Comparison of ENCODE assay signal across 9 cellular contexts in genomic region chr19:38266070-38266469, GRCh38. TPM values are rescaled to one million over a fixed set of nuclear protein-coding genes. Genes with fewer than 3 reads are reported as not detected.
A peak's percentile ranks its signal among the peaks of the same experiment; 100 is the strongest.
DNase-seq lines count a peak whose midpoint lies in the region; ATAC-seq, FAIRE-seq and TF ChIP-seq lines count a peak whose summit lies in the region.
"Had no signal": no experiment of that assay in that cellular context is flagged by ENCODE, and none has a peak within 500 bp of the region (broad histone marks: within the 10 kb centered on the region; RNA-seq: fewer than 3 reads in every experiment).

No MANE protein-coding gene starts in this region.

- H3K36me3 ChIP-seq in HepG2 (replicated peaks in 1 of 2; ENCODE audit: control insufficient read depth in 1 of 2, insufficient read depth in 2 of 2, low read length in 2 of 2) = no peaks in the 10 kb centered on the region
- no peaks in the 10 kb centered on the region for H3K36me3 ChIP-seq in right lobe of liver
- no peaks in the 10 kb centered on the region for H3K36me3 ChIP-seq in left lung
- H3K36me3 ChIP-seq in upper lobe of right lung = no peaks in the 10 kb centered on the region

- 69% methylated on average over 8 of the region's 8 CpGs for WGBS in HepG2 (ENCODE audit: low lambda C conversion rate)
- WGBS in right lobe of liver (ENCODE audit: insufficient coverage, low coverage, low lambda C conversion rate, missing lambda C conversion rate) = 94% methylated on average over 2 of the region's 8 CpGs

- H3K9ac ChIP-seq in HepG2 (ENCODE audit: insufficient read depth, low read depth, low read length) = no peak overlapping the region

- peak overlapping the region; percentile 65 for H3K4me2 ChIP-seq in HepG2 (ENCODE audit: low read depth, low read length)

- FAIRE-seq in HepG2 (lab: Jason Lieb, UNC) = no peak

- peaks cover 4% of the 10 kb centered on the region for H3K9me3 Mint-ChIP-seq in activated T-helper 17 cell treated with anti-CD3 and anti-CD28 coated beads, Interleukin-2, amount 50 U/mL, for 72 hours

- H3K4me3 ChIP-seq in HepG2 (replicated peaks in 1 of 3; ENCODE audit: insufficient read depth in 1 of 3, low read depth in 2 of 3, low read length in 3 of 3) (peak overlapping the region in 1 of 3 experiments; percentile 41; a peak in 1 of 6 replicates), right lobe of liver (no peak overlapping the region), left lung (peak overlapping the region; percentile 64 to 73), upper lobe of right lung (peak overlapping the region; percentile 64)

- no peak for TF ChIP-seq CTCF in HepG2 (CRISPR knock-in tag; IDR thresholded peaks at IDR 0.05)
- no peak for TF ChIP-seq CTCF in right lobe of liver (IDR thresholded peaks at IDR 0.05)
- TF ChIP-seq CTCF in left lung (IDR thresholded peaks at IDR 0.05) = no peak
- no peak for TF ChIP-seq CTCF in upper lobe of right lung (IDR thresholded peaks at IDR 0.05)

- peaks cover 5% of the 10 kb centered on the region for H3K36me3 Mint-ChIP-seq in activated T-helper 17 cell treated with anti-CD3 and anti-CD28 coated beads, Interleukin-2, amount 50 U/mL, for 72 hours (ENCODE audit: low read depth)

- no peak overlapping the region for H2AFZ ChIP-seq in HepG2 (ENCODE audit: low read length)

- no TSS peak for BruUV-seq in HepG2 (replicated peaks; lab: Mats Ljungman, UMichigan)

- no peaks in the 10 kb centered on the region for H4K20me1 ChIP-seq in HepG2 (ENCODE audit: insufficient read depth, low read length)

- CTCF ChIA-PET in HepG2 (lab: Yijun Ruan, JAX; ENCODE audit: low intra/inter-chr PET ratio, low total read pairs) = no interaction called here

- no peaks in the 10 kb centered on the region for H3K79me2 ChIP-seq in HepG2 (ENCODE audit: insufficient read depth, low read length)

- no peak for TF ChIP-seq EP300 in HepG2 (IDR thresholded peaks at IDR 0.05; ENCODE audit: low read depth in 2 of 2, low read length in 2 of 2)
- no peak for TF ChIP-seq EP300 in HepG2 (CRISPR knock-in tag; IDR thresholded peaks at IDR 0.05; ENCODE audit: borderline replicate concordance)

- TF ChIP-seq POLR2A in HepG2 (IDR thresholded peaks at IDR 0.05; ENCODE audit: insufficient read depth in 1 of 2, low read depth in 2 of 2, low read length in 2 of 2) (no peak), right lobe of liver (IDR thresholded peaks at IDR 0.05) (no peak)

- in situ Hi-C loops in HepG2 (cut with HindIII; ENCODE audit: extremely low pct_ligation_motif_present, low pct_unique_long_range_greater_than_20kb) = no loop called here

- no peaks in the 10 kb centered on the region for H3K9me3 ChIP-seq in HepG2 (ENCODE audit: low read length)
- H3K9me3 ChIP-seq in right lobe of liver = no peaks in the 10 kb centered on the region
- no peaks in the 10 kb centered on the region for H3K9me3 ChIP-seq in left lung
- H3K9me3 ChIP-seq in upper lobe of right lung = no peaks in the 10 kb centered on the region

- H3K4me1 ChIP-seq in HepG2 (ENCODE audit: insufficient read depth, low read length) (peaks cover 76% of the 10 kb centered on the region), right lobe of liver (peaks cover 0 to 7% (median 0%) of the 10 kb centered on the region in 4 donors), left lung (peaks cover 14 to 61% of the 10 kb centered on the region in 2 donors), upper lobe of right lung (peaks cover 16% of the 10 kb centered on the region)

- no peak for TF ChIP-seq RAD21 in HepG2 (CRISPR knock-in tag; IDR thresholded peaks at IDR 0.05)

- no peak overlapping the region for H3K27ac ChIP-seq in HepG2 (ENCODE audit: extremely low read length, insufficient read depth, low read length)
- no peak overlapping the region for H3K27ac ChIP-seq in right lobe of liver
- H3K27ac ChIP-seq in left lung = peak overlapping the region; percentile 85 to 92
- H3K27ac ChIP-seq in upper lobe of right lung = peak overlapping the region; percentile 86

- H3K4me1 Mint-ChIP-seq in activated T-helper 17 cell treated with anti-CD3 and anti-CD28 coated beads, Interleukin-2, amount 50 U/mL, for 72 hours = peaks cover 33% of the 10 kb centered on the region

- H3K27ac Mint-ChIP-seq in activated T-helper 17 cell treated with anti-CD3 and anti-CD28 coated beads, Interleukin-2, amount 50 U/mL, for 72 hours = peak overlapping the region; percentile 91

- DNase-seq in HepG2 (ENCODE audit: low spot score) = no peak
- no peak for DNase-seq in right lobe of liver
- DNase-seq in left lung = peak in 1 of 2 donors; percentile 49
- no peak for DNase-seq in upper lobe of right lung
- DNase-seq in stimulated activated CD4-positive, alpha-beta T cell treated with anti-CD3 and anti-CD28 coated beads, Interleukin-4, amount 100 ng/mL, for 1 hour = no peak
- no peak for DNase-seq in NCI-H1417 treated with DMSO at 0.1 percent for 48 hours (lab: John Stamatoyannopoulos, UW)
- no peak for DNase-seq in amniotic stem cell (lab: John Stamatoyannopoulos, UW)
- DNase-seq: DND-41 had no signal

- ATAC-seq in HepG2 (peak; percentile 29; the same call in 2 of the 3 replicates), right lobe of liver (no peak), left lung (peak; percentile 4), upper lobe of right lung (no peak)
- no peak for ATAC-seq in activated T-helper 17 cell treated with anti-CD3 and anti-CD28 coated beads, Interleukin-2, amount 50 U/mL, for 72 hours (replicated peaks)

- peak overlapping the region; percentile 94 for H3K4me3 Mint-ChIP-seq in activated T-helper 17 cell treated with anti-CD3 and anti-CD28 coated beads, Interleukin-2, amount 50 U/mL, for 72 hours

- POLR2A ChIA-PET in HepG2 (lab: Yijun Ruan, JAX) = interaction anchor here (1.1 to 1.5 kb wide), 3 partner anchors 15 to 38 kb away, joined by 3 to 5 read pairs (median 3); partner anchors contain the start of gene C19orf33

- H3K27me3 ChIP-seq in HepG2 (ENCODE audit: control insufficient read depth in 1 of 2, insufficient read depth in 2 of 2, low read length in 2 of 2) (peaks cover 0 to 6% of the 10 kb centered on the region in 2 experiments; a peak in 2 of 5 replicates), right lobe of liver (no peaks in the 10 kb centered on the region), left lung (peaks cover 0 to 10% of the 10 kb centered on the region in 2 donors), upper lobe of right lung (no peaks in the 10 kb centered on the region)

- no peaks in the 10 kb centered on the region for H3K27me3 Mint-ChIP-seq in activated T-helper 17 cell treated with anti-CD3 and anti-CD28 coated beads, Interleukin-2, amount 50 U/mL, for 72 hours

- intact Hi-C loops in HepG2 (cut with micrococcal nuclease; ENCODE audit: unreplicated experiment) (no loop called here), right lobe of liver (cut with DNase I) (no loop called here), left lung (cut with DNase I) (no loop called here), upper lobe of right lung (cut with DNase I) (no loop called here)

RNA-seq across cellular contexts. Expression of gene SPINT2, which starts 1.7 kb away (rescaled TPM):
- total RNA-seq in HepG2 (2016; rRNA removed; fragmentation: Illumina TruSeq; extraction: Trizol) (0.24 and 0.31 TPM in 2 replicates), right lobe of liver (10 to 100 TPM in 1 of 6 experiments, 1 to 10 TPM in 5; 3.5 to 19.1 (median 6.2) TPM), left lung (100 to 1,000 TPM; 206 to 317 TPM), upper lobe of right lung (231 TPM)
- 0.18 and 0.40 TPM in 2 replicates for total RNA-seq in HepG2 (2016; cell fraction: cytosol; rRNA removed; fragmentation: Illumina TruSeq; extraction: Trizol; ENCODE audit: low read depth)
- 0.30 and 0.37 TPM in 2 replicates for total RNA-seq in HepG2 (2016; cell fraction: insoluble cytoplasmic fraction; rRNA removed; fragmentation: Illumina TruSeq; extraction: Trizol)
- total RNA-seq in HepG2 (2016; cell fraction: membrane; rRNA removed; fragmentation: Illumina TruSeq; extraction: Trizol) = 0.22 TPM in 1 of 2 replicates, not detected in the other
- 0.44 TPM in 1 of 2 replicates, not detected in the other for total RNA-seq in HepG2 (2016; cell fraction: nucleus; rRNA removed; fragmentation: Illumina TruSeq; extraction: Trizol)
- 0.77 and 0.97 TPM in 2 replicates for polyA plus RNA-seq in HepG2 (2011; rRNA removed)
- 0.38 and 0.83 TPM in 2 replicates for polyA plus RNA-seq in HepG2 (2011; cell fraction: cytosol; rRNA removed)
- polyA plus RNA-seq in HepG2 (2011; cell fraction: nucleus; rRNA removed) = 0.21 and 0.35 TPM in 2 replicates
- polyA plus RNA-seq in HepG2 (2012) = 0.31 and 0.39 TPM in 2 replicates
- polyA plus RNA-seq in HepG2 (2016; cell fraction: cytosol; fragmentation: Illumina TruSeq; extraction: Trizol; ENCODE audit: low read depth) = not detected in 2 replicates
- polyA plus RNA-seq in HepG2 (2016; cell fraction: insoluble cytoplasmic fraction; fragmentation: Illumina TruSeq; extraction: Trizol; ENCODE audit: low read depth) = 0.26 and 0.46 TPM in 2 replicates
- polyA plus RNA-seq in HepG2 (2016; cell fraction: membrane; fragmentation: Illumina TruSeq; extraction: Trizol; ENCODE audit: low read depth) = 0.13 TPM in 1 of 2 replicates, not detected in the other
- 0.60 and 1.7 TPM in 2 replicates for polyA plus RNA-seq in HepG2 (2016; cell fraction: nucleus; fragmentation: Illumina TruSeq; extraction: Trizol; ENCODE audit: insufficient read depth, low read depth)
- 0.56 and 17.3 TPM in 2 replicates for polyA minus RNA-seq in HepG2 (2011; rRNA and poly(A)+ RNA removed; ENCODE audit: low replicate concordance)
- polyA minus RNA-seq in HepG2 (2011; cell fraction: cytosol; rRNA and poly(A)+ RNA removed) = not detected in 2 replicates
- 0.26 TPM in 1 of 2 replicates, not detected in the other for polyA minus RNA-seq in HepG2 (2011; cell fraction: nucleus; rRNA and poly(A)+ RNA removed)
- total RNA-seq in activated T-helper 17 cell treated with anti-CD3 and anti-CD28 coated beads, Interleukin-2, amount 50 U/mL, for 72 hours = 10 to 100 TPM; 21.3 to 56.6 TPM

RNA-seq across cellular contexts. Expression of gene PPP1R14A, which starts 9.9 kb away (rescaled TPM):
- total RNA-seq in HepG2 (2016; rRNA removed; fragmentation: Illumina TruSeq; extraction: Trizol) = not detected in 2 replicates
- not detected in 2 replicates for total RNA-seq in HepG2 (2016; cell fraction: cytosol; rRNA removed; fragmentation: Illumina TruSeq; extraction: Trizol; ENCODE audit: low read depth)
- not detected in 2 replicates for total RNA-seq in HepG2 (2016; cell fraction: insoluble cytoplasmic fraction; rRNA removed; fragmentation: Illumina TruSeq; extraction: Trizol)
- total RNA-seq in HepG2 (2016; cell fraction: membrane; rRNA removed; fragmentation: Illumina TruSeq; extraction: Trizol) = not detected in 2 replicates
- not detected in 2 replicates for total RNA-seq in HepG2 (2016; cell fraction: nucleus; rRNA removed; fragmentation: Illumina TruSeq; extraction: Trizol)
- not detected in 2 replicates for polyA plus RNA-seq in HepG2 (2011; rRNA removed)
- not detected in 2 replicates for polyA plus RNA-seq in HepG2 (2011; cell fraction: cytosol; rRNA removed)
- polyA plus RNA-seq in HepG2 (2011; cell fraction: nucleus; rRNA removed) = not detected in 2 replicates
- not detected in 2 replicates for polyA plus RNA-seq in HepG2 (2012)
- not detected in 2 replicates for polyA plus RNA-seq in HepG2 (2016; cell fraction: cytosol; fragmentation: Illumina TruSeq; extraction: Trizol; ENCODE audit: low read depth)
- not detected in 2 replicates for polyA plus RNA-seq in HepG2 (2016; cell fraction: insoluble cytoplasmic fraction; fragmentation: Illumina TruSeq; extraction: Trizol; ENCODE audit: low read depth)
- polyA plus RNA-seq in HepG2 (2016; cell fraction: membrane; fragmentation: Illumina TruSeq; extraction: Trizol; ENCODE audit: low read depth) = not detected in 2 replicates
- not detected in 2 replicates for polyA plus RNA-seq in HepG2 (2016; cell fraction: nucleus; fragmentation: Illumina TruSeq; extraction: Trizol; ENCODE audit: insufficient read depth, low read depth)
- polyA minus RNA-seq in HepG2 (2011; rRNA and poly(A)+ RNA removed; ENCODE audit: low replicate concordance) = not detected in 2 replicates
- polyA minus RNA-seq in HepG2 (2011; cell fraction: cytosol; rRNA and poly(A)+ RNA removed) = not detected in 2 replicates
- not detected in 2 replicates for polyA minus RNA-seq in HepG2 (2011; cell fraction: nucleus; rRNA and poly(A)+ RNA removed)
- 1 to 10 TPM; 2.7 to 8.7 (median 6.7) TPM for total RNA-seq in right lobe of liver
- not detected for total RNA-seq in activated T-helper 17 cell treated with anti-CD3 and anti-CD28 coated beads, Interleukin-2, amount 50 U/mL, for 72 hours
- 10 to 100 TPM; 40.2 to 91.3 TPM for total RNA-seq in left lung
- total RNA-seq in upper lobe of right lung = 113 TPM

RNA-seq across cellular contexts. Expression of gene C19orf33, which starts 38.0 kb away (rescaled TPM):
- 2.8 and 3.3 TPM in 2 replicates for total RNA-seq in HepG2 (2016; rRNA removed; fragmentation: Illumina TruSeq; extraction: Trizol)
- total RNA-seq in HepG2 (2016; cell fraction: cytosol; rRNA removed; fragmentation: Illumina TruSeq; extraction: Trizol; ENCODE audit: low read depth) = 6.4 and 6.6 TPM in 2 replicates
- total RNA-seq in HepG2 (2016; cell fraction: insoluble cytoplasmic fraction; rRNA removed; fragmentation: Illumina TruSeq; extraction: Trizol) = 2.5 and 4.8 TPM in 2 replicates
- total RNA-seq in HepG2 (2016; cell fraction: membrane; rRNA removed; fragmentation: Illumina TruSeq; extraction: Trizol) = 4.6 and 6.3 TPM in 2 replicates
- 3.4 and 3.9 TPM in 2 replicates for total RNA-seq in HepG2 (2016; cell fraction: nucleus; rRNA removed; fragmentation: Illumina TruSeq; extraction: Trizol)
- 2.5 and 3.2 TPM in 2 replicates for polyA plus RNA-seq in HepG2 (2011; rRNA removed)
- polyA plus RNA-seq in HepG2 (2011; cell fraction: cytosol; rRNA removed) = 4.3 and 4.5 TPM in 2 replicates
- 1.1 and 1.5 TPM in 2 replicates for polyA plus RNA-seq in HepG2 (2011; cell fraction: nucleus; rRNA removed)
- polyA plus RNA-seq in HepG2 (2012) = 1.5 and 3.1 TPM in 2 replicates
- 7.0 and 8.9 TPM in 2 replicates for polyA plus RNA-seq in HepG2 (2016; cell fraction: cytosol; fragmentation: Illumina TruSeq; extraction: Trizol; ENCODE audit: low read depth)
- polyA plus RNA-seq in HepG2 (2016; cell fraction: insoluble cytoplasmic fraction; fragmentation: Illumina TruSeq; extraction: Trizol; ENCODE audit: low read depth) = 3.1 and 5.6 TPM in 2 replicates
- polyA plus RNA-seq in HepG2 (2016; cell fraction: membrane; fragmentation: Illumina TruSeq; extraction: Trizol; ENCODE audit: low read depth) = 4.1 and 4.8 TPM in 2 replicates
- polyA plus RNA-seq in HepG2 (2016; cell fraction: nucleus; fragmentation: Illumina TruSeq; extraction: Trizol; ENCODE audit: insufficient read depth, low read depth) = 2.8 TPM in 1 of 2 replicates, not detected in the other
- polyA minus RNA-seq in HepG2 (2011; rRNA and poly(A)+ RNA removed; ENCODE audit: low replicate concordance) = 14.8 TPM in 1 of 2 replicates, not detected in the other
- polyA minus RNA-seq in HepG2 (2011; cell fraction: cytosol; rRNA and poly(A)+ RNA removed) = not detected in 2 replicates
- 1.2 TPM in 1 of 2 replicates, not detected in the other for polyA minus RNA-seq in HepG2 (2011; cell fraction: nucleus; rRNA and poly(A)+ RNA removed)
- 1 to 10 TPM in 1 of 6 experiments, not detected in 5; 1.8 TPM for total RNA-seq in right lobe of liver
- total RNA-seq in activated T-helper 17 cell treated with anti-CD3 and anti-CD28 coated beads, Interleukin-2, amount 50 U/mL, for 72 hours = under 1 TPM in 1 of 2 donors, not detected in 1; 0.87 TPM
- 100 to 1,000 TPM in 1 of 2 donors, 10 to 100 TPM in 1; 63.2 to 120 TPM for total RNA-seq in left lung
- total RNA-seq in upper lobe of right lung = 63.0 TPM

RNA-seq across cellular contexts. Expression of gene DPF1, which starts 42.0 kb away (rescaled TPM):
- 1.7 and 3.2 TPM in 2 replicates for total RNA-seq in HepG2 (2016; rRNA removed; fragmentation: Illumina TruSeq; extraction: Trizol)
- total RNA-seq in HepG2 (2016; cell fraction: cytosol; rRNA removed; fragmentation: Illumina TruSeq; extraction: Trizol; ENCODE audit: low read depth) = 1.4 and 1.6 TPM in 2 replicates
- total RNA-seq in HepG2 (2016; cell fraction: insoluble cytoplasmic fraction; rRNA removed; fragmentation: Illumina TruSeq; extraction: Trizol) = 1.6 and 2.3 TPM in 2 replicates
- 2.0 and 2.8 TPM in 2 replicates for total RNA-seq in HepG2 (2016; cell fraction: membrane; rRNA removed; fragmentation: Illumina TruSeq; extraction: Trizol)
- total RNA-seq in HepG2 (2016; cell fraction: nucleus; rRNA removed; fragmentation: Illumina TruSeq; extraction: Trizol) = 2.1 and 2.7 TPM in 2 replicates
- 1.0 and 1.3 TPM in 2 replicates for polyA plus RNA-seq in HepG2 (2011; rRNA removed)
- 0.65 and 1.2 TPM in 2 replicates for polyA plus RNA-seq in HepG2 (2011; cell fraction: cytosol; rRNA removed)
- polyA plus RNA-seq in HepG2 (2011; cell fraction: nucleus; rRNA removed) = 3.3 and 3.6 TPM in 2 replicates
- polyA plus RNA-seq in HepG2 (2012) = 0.36 and 1.2 TPM in 2 replicates
- 1.1 TPM in 2 replicates for polyA plus RNA-seq in HepG2 (2016; cell fraction: cytosol; fragmentation: Illumina TruSeq; extraction: Trizol; ENCODE audit: low read depth)
- 1.4 and 3.2 TPM in 2 replicates for polyA plus RNA-seq in HepG2 (2016; cell fraction: insoluble cytoplasmic fraction; fragmentation: Illumina TruSeq; extraction: Trizol; ENCODE audit: low read depth)
- polyA plus RNA-seq in HepG2 (2016; cell fraction: membrane; fragmentation: Illumina TruSeq; extraction: Trizol; ENCODE audit: low read depth) = 1.4 and 1.7 TPM in 2 replicates
- polyA plus RNA-seq in HepG2 (2016; cell fraction: nucleus; fragmentation: Illumina TruSeq; extraction: Trizol; ENCODE audit: insufficient read depth, low read depth) = 4.1 and 5.7 TPM in 2 replicates
- 1.3 and 2.4 TPM in 2 replicates for polyA minus RNA-seq in HepG2 (2011; rRNA and poly(A)+ RNA removed; ENCODE audit: low replicate concordance)
- polyA minus RNA-seq in HepG2 (2011; cell fraction: cytosol; rRNA and poly(A)+ RNA removed) = 0.62 and 0.69 TPM in 2 replicates
- 1.4 and 1.7 TPM in 2 replicates for polyA minus RNA-seq in HepG2 (2011; cell fraction: nucleus; rRNA and poly(A)+ RNA removed)
- not detected for total RNA-seq in right lobe of liver
- total RNA-seq in activated T-helper 17 cell treated with anti-CD3 and anti-CD28 coated beads, Interleukin-2, amount 50 U/mL, for 72 hours = 1 to 10 TPM in 1 of 2 donors, not detected in 1; 1.1 TPM
- total RNA-seq in left lung = under 1 TPM; 0.39 to 0.79 TPM
- total RNA-seq in upper lobe of right lung = not detected

RNA-seq across cellular contexts. Expression of gene YIF1B, which starts 49.7 kb away (rescaled TPM):
- total RNA-seq in HepG2 (2016; rRNA removed; fragmentation: Illumina TruSeq; extraction: Trizol) (22.1 and 41.4 TPM in 2 replicates), right lobe of liver (10 to 100 TPM; 26.3 to 69.7 (median 42.0) TPM), left lung (10 to 100 TPM; 52.0 to 59.6 TPM), upper lobe of right lung (37.3 TPM)
- total RNA-seq in HepG2 (2016; cell fraction: cytosol; rRNA removed; fragmentation: Illumina TruSeq; extraction: Trizol; ENCODE audit: low read depth) = 12.1 and 13.3 TPM in 2 replicates
- 22.4 and 41.9 TPM in 2 replicates for total RNA-seq in HepG2 (2016; cell fraction: insoluble cytoplasmic fraction; rRNA removed; fragmentation: Illumina TruSeq; extraction: Trizol)
- 14.7 and 18.6 TPM in 2 replicates for total RNA-seq in HepG2 (2016; cell fraction: membrane; rRNA removed; fragmentation: Illumina TruSeq; extraction: Trizol)
- total RNA-seq in HepG2 (2016; cell fraction: nucleus; rRNA removed; fragmentation: Illumina TruSeq; extraction: Trizol) = 27.0 and 34.8 TPM in 2 replicates
- polyA plus RNA-seq in HepG2 (2011; rRNA removed) = 85.2 and 95.6 TPM in 2 replicates
- 78.6 and 141 TPM in 2 replicates for polyA plus RNA-seq in HepG2 (2011; cell fraction: cytosol; rRNA removed)
- 73.7 and 97.1 TPM in 2 replicates for polyA plus RNA-seq in HepG2 (2011; cell fraction: nucleus; rRNA removed)
- 33.8 and 38.8 TPM in 2 replicates for polyA plus RNA-seq in HepG2 (2012)
- 19.2 and 22.6 TPM in 2 replicates for polyA plus RNA-seq in HepG2 (2016; cell fraction: cytosol; fragmentation: Illumina TruSeq; extraction: Trizol; ENCODE audit: low read depth)
- polyA plus RNA-seq in HepG2 (2016; cell fraction: insoluble cytoplasmic fraction; fragmentation: Illumina TruSeq; extraction: Trizol; ENCODE audit: low read depth) = 24.5 and 27.8 TPM in 2 replicates
- polyA plus RNA-seq in HepG2 (2016; cell fraction: membrane; fragmentation: Illumina TruSeq; extraction: Trizol; ENCODE audit: low read depth) = 17.9 and 18.5 TPM in 2 replicates
- polyA plus RNA-seq in HepG2 (2016; cell fraction: nucleus; fragmentation: Illumina TruSeq; extraction: Trizol; ENCODE audit: insufficient read depth, low read depth) = 58.4 and 61.4 TPM in 2 replicates
- 67.3 and 95.2 TPM in 2 replicates for polyA minus RNA-seq in HepG2 (2011; rRNA and poly(A)+ RNA removed; ENCODE audit: low replicate concordance)
- polyA minus RNA-seq in HepG2 (2011; cell fraction: cytosol; rRNA and poly(A)+ RNA removed) = 29.1 and 32.2 TPM in 2 replicates
- polyA minus RNA-seq in HepG2 (2011; cell fraction: nucleus; rRNA and poly(A)+ RNA removed) = 7.9 and 10.6 TPM in 2 replicates
- total RNA-seq in activated T-helper 17 cell treated with anti-CD3 and anti-CD28 coated beads, Interleukin-2, amount 50 U/mL, for 72 hours = 10 to 100 TPM; 77.2 to 84.3 TPM

Comparison
In these comparisons a context has a peak if more than half of its experiments do, and no peak if none do; other contexts are left out.
1. ATAC-seq: peak in HepG2 (single experiment) and left lung (single experiment); none in right lobe of liver (0 of 4), activated T-helper 17 cell treated with anti-CD3 and anti-CD28 coated beads, Interleukin-2, amount 50 U/mL, for 72 hours (single experiment) and upper lobe of right lung (single experiment).
2. H3K27ac ChIP-seq: peak in left lung (2 of 2) and upper lobe of right lung (single experiment); none in HepG2 (single experiment) and right lobe of liver (0 of 3).
3. H3K4me3 ChIP-seq: peak in left lung (2 of 2) and upper lobe of right lung (single experiment); none in right lobe of liver (0 of 3).
4. RNA of gene PPP1R14A, which starts 9.9 kb away (total RNA-seq): 113 TPM in upper lobe of right lung (single experiment) and 40.2 to 91.3 TPM in left lung; 2.7 to 8.7 TPM in right lobe of liver, not detected in activated T-helper 17 cell treated with anti-CD3 and anti-CD28 coated beads, Interleukin-2, amount 50 U/mL, for 72 hours and not detected in HepG2; every median in the first group is over 4 times any median in the second.